ENCODE assay signal across 9 cellular contexts in the genomic region with DNA sequence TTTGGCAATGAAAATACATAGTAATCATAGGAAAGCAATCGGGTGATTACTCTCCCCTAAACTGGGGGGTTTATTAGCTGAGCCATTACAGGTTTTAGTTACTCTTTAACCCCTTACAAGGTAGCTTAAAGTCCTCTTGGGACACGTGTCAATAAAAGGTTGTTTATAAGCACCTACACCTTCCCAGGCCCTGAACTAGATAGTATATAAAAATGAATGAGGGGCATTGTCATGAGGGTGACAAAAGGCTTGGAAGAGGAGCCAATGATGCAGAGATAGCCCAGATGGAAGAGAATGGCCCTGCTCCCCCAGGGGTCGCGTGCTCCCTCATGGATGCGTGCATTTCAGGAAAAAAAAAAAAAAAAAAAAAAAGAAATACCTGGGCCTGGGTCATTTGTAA.
"Had no signal": no experiment of that assay in that cellular context is flagged by ENCODE, and none has a peak within 500 bp of the region (broad histone marks: within the 10 kb centered on the region; RNA-seq: fewer than 3 reads in every experiment).

No MANE protein-coding gene starts in this region.

- H3K36me3 ChIP-seq: HAP-1 had no signal

- H3K4me3 ChIP-seq: GM23248, HAP-1 had no signal

- H3K4me1 ChIP-seq: HAP-1 had no signal

- H3K27ac ChIP-seq: GM23248, HL-60, KMS-11 had no signal

- H3K4me2 ChIP-seq: KMS-11 had no signal

- ATAC-seq: HCT116 had no signal

- H3K9me3 ChIP-seq: HAP-1 had no signal

- H2AFZ ChIP-seq: GM23248 had no signal

- H3K9ac ChIP-seq: GM23248, KMS-11 had no signal

- DNase-seq: GM23248, GOT3, H7, HFFc6, KBM-7 had no signal
